ENCODE assay signal across 1 cellular context in genomic region chr18:47036927-47037605, GRCh38.
TF ChIP-seq lines count a peak whose summit lies in the region.

No MANE protein-coding gene starts in this region.

TF ChIP-seq in WTC11, 78 proteins besides CTCF, POLR2A, EP300 and RAD21 (continued from another document):
- no peak for TF ChIP-seq E2F1 (CRISPR knock-in tag; IDR thresholded peaks at IDR 0.05)
- no peak for TF ChIP-seq E2F5 (CRISPR knock-in tag; IDR thresholded peaks at IDR 0.05)
